Comparison of ENCODE assay signal across 8 cellular contexts in genomic region chr17:68290955-68291835, GRCh38. TPM values are rescaled to one million over a fixed set of nuclear protein-coding genes. Genes with fewer than 3 reads are reported as not detected.
DNase-seq lines count a peak whose midpoint lies in the region; ATAC-seq and TF ChIP-seq lines count a peak whose summit lies in the region.

Gene ARSG (plus strand): TSS chr17:68291495. CDS start chr17:68307494, 15,999 bp downstream.
Gene SLC16A6 (minus strand): TSS chr17:68291127. CDS start chr17:68278320, 12,807 bp downstream.

- H3K4me1 Mint-ChIP-seq in activated T-cell treated with anti-CD3 and anti-CD28 coated beads, Interleukin-2, amount 50 U/mL, for 24 hours (ENCODE audit: low read depth): peaks cover 63% of the 10 kb centered on the region
- peaks cover 37 to 79% (median 64%) of the 10 kb centered on the region in 7 donors for H3K4me1 Mint-ChIP-seq in naive thymus-derived CD4-positive, alpha-beta T cell
- peaks cover 30 to 46% of the 10 kb centered on the region in 2 donors for H3K4me1 Mint-ChIP-seq in stimulated activated naive B cell treated with anti-CD40 and anti-IgM and Interleukin-4, amounts not matched to agents 10 μg/mL and 1 μg/mL and 100 μg/mL, for 72 hours

- CTCF ChIA-PET in naive thymus-derived CD4-positive, alpha-beta T cell (lab: Charles Lee): interaction anchor here (0.9 to 2.6 kb wide), 7 partner anchors 27 to 145 kb away, joined by 3 to 10 read pairs (median 6); no protein-coding TSS in a partner anchor

- H3K4me3 Mint-ChIP-seq in activated T-cell treated with anti-CD3 and anti-CD28 coated beads, Interleukin-2, amount 50 U/mL, for 24 hours: peak within 1 kb of the TSS; percentile 93
- H3K4me3 Mint-ChIP-seq in naive thymus-derived CD4-positive, alpha-beta T cell: peak within 1 kb of the TSS; percentile 89 to 100 (median 97)
- peak within 1 kb of the TSS; percentile 89 to 93 for H3K4me3 Mint-ChIP-seq in stimulated activated naive B cell treated with anti-CD40 and anti-IgM and Interleukin-4, amounts not matched to agents 10 μg/mL and 1 μg/mL and 100 μg/mL, for 72 hours

- peak within 1 kb of the TSS; percentile 82 to 93 (median 90) for H3K27ac ChIP-seq in esophagus squamous epithelium
- H3K27ac ChIP-seq in naive thymus-derived CD4-positive, alpha-beta T cell (ENCODE audit: low read depth, low read length): peak within 1 kb of the TSS; percentile 95

- intact Hi-C loops in esophagus squamous epithelium (cut with DNase I): no loop called here
- intact Hi-C loops in naive thymus-derived CD4-positive, alpha-beta T cell (cut with micrococcal nuclease): loop anchor here (1.0 to 5.0 kb wide), 11 partner anchors 43 to 464 kb away; partner anchors contain the start of genes AMZ2 (in 1 of the 2), BPTF (in 1 of the 2), KPNA2 (in 1 of the 2) and PRKAR1A (in 1 of the 2)

- H3K4me1 ChIP-seq in esophagus squamous epithelium: peaks cover 26 to 78% (median 32%) of the 10 kb centered on the region in 3 donors
- peaks cover 46% of the 10 kb centered on the region in 2 donors for H3K4me1 ChIP-seq in naive thymus-derived CD4-positive, alpha-beta T cell (ENCODE audit: control insufficient read depth in 2 of 2, insufficient read depth in 2 of 2, low read length in 2 of 2)

- TF ChIP-seq CTCF in esophagus squamous epithelium (IDR thresholded peaks at IDR 0.05): no peak

- no peaks in the 10 kb centered on the region for H3K27me3 Mint-ChIP-seq in activated T-cell treated with anti-CD3 and anti-CD28 coated beads, Interleukin-2, amount 50 U/mL, for 24 hours
- H3K27me3 Mint-ChIP-seq in naive thymus-derived CD4-positive, alpha-beta T cell: peaks cover 0 to 13% (median 0%) of the 10 kb centered on the region in 5 donors
- no peaks in the 10 kb centered on the region for H3K27me3 Mint-ChIP-seq in stimulated activated naive B cell treated with anti-CD40 and anti-IgM and Interleukin-4, amounts not matched to agents 10 μg/mL and 1 μg/mL and 100 μg/mL, for 72 hours

- H3K9me3 Mint-ChIP-seq in activated T-cell treated with anti-CD3 and anti-CD28 coated beads, Interleukin-2, amount 50 U/mL, for 24 hours: no peaks in the 10 kb centered on the region
- H3K9me3 Mint-ChIP-seq in naive thymus-derived CD4-positive, alpha-beta T cell: peaks cover 0 to 3% (median 0%) of the 10 kb centered on the region in 11 donors
- no peaks in the 10 kb centered on the region for H3K9me3 Mint-ChIP-seq in stimulated activated naive B cell treated with anti-CD40 and anti-IgM and Interleukin-4, amounts not matched to agents 10 μg/mL and 1 μg/mL and 100 μg/mL, for 72 hours

- no peaks in the 10 kb centered on the region for H3K9me3 ChIP-seq in esophagus squamous epithelium
- no peaks in the 10 kb centered on the region for H3K9me3 ChIP-seq in naive thymus-derived CD4-positive, alpha-beta T cell (ENCODE audit: control insufficient read depth in 2 of 3, low read length in 3 of 3)

- H3K27ac Mint-ChIP-seq in activated T-cell treated with anti-CD3 and anti-CD28 coated beads, Interleukin-2, amount 50 U/mL, for 24 hours: peak within 1 kb of the TSS; percentile 93
- H3K27ac Mint-ChIP-seq in naive thymus-derived CD4-positive, alpha-beta T cell: peak within 1 kb of the TSS; percentile 92 to 100 (median 98)
- H3K27ac Mint-ChIP-seq in stimulated activated naive B cell treated with anti-CD40 and anti-IgM and Interleukin-4, amounts not matched to agents 10 μg/mL and 1 μg/mL and 100 μg/mL, for 72 hours: peak within 1 kb of the TSS; percentile 97

- TF ChIP-seq POLR2A in esophagus squamous epithelium (IDR thresholded peaks at IDR 0.05): peak in 1 of 4 donors; percentile 22

- H3K27me3 ChIP-seq in esophagus squamous epithelium: peaks cover 0 to 26% (median 0%) of the 10 kb centered on the region in 4 donors
- H3K27me3 ChIP-seq in naive thymus-derived CD4-positive, alpha-beta T cell (ENCODE audit: control insufficient read depth in 2 of 2, insufficient read depth in 2 of 2, low read length in 2 of 2): no peaks in the 10 kb centered on the region

- H3K36me3 ChIP-seq in esophagus squamous epithelium: no peaks in the 10 kb centered on the region
- H3K36me3 ChIP-seq in naive thymus-derived CD4-positive, alpha-beta T cell (ENCODE audit: control insufficient read depth in 2 of 3, insufficient read depth in 3 of 3, low read length in 3 of 3): no peaks in the 10 kb centered on the region

- peak; percentile 43 for ATAC-seq in GM19438 (IDR thresholded peaks at IDR 0.05; ENCODE audit: low read depth, unreplicated experiment)
- peak; percentile 33 for ATAC-seq in HG03558 (IDR thresholded peaks at IDR 0.05; ENCODE audit: extremely low read depth, unreplicated experiment)
- peak; percentile 73 for ATAC-seq in naive thymus-derived CD4-positive, alpha-beta T cell
- ATAC-seq in stimulated activated naive B cell treated with anti-CD40 and anti-IgM and Interleukin-4, amounts not matched to agents 10 μg/mL and 1 μg/mL and 100 μg/mL, for 72 hours (replicated peaks): peak; percentile 61

- H3K36me3 Mint-ChIP-seq in activated T-cell treated with anti-CD3 and anti-CD28 coated beads, Interleukin-2, amount 50 U/mL, for 24 hours (ENCODE audit: low read depth): peaks cover 17% of the 10 kb centered on the region
- peaks cover 0 to 15% (median 0%) of the 10 kb centered on the region in 5 donors for H3K36me3 Mint-ChIP-seq in naive thymus-derived CD4-positive, alpha-beta T cell
- H3K36me3 Mint-ChIP-seq in stimulated activated naive B cell treated with anti-CD40 and anti-IgM and Interleukin-4, amounts not matched to agents 10 μg/mL and 1 μg/mL and 100 μg/mL, for 72 hours: peaks cover 0 to 2% of the 10 kb centered on the region in 2 donors

- peak; percentile 94 for DNase-seq in CD1c-positive myeloid dendritic cell (ENCODE audit: extremely low spot score)
- peak; percentile 59 for DNase-seq in NOMO-1 treated with DMSO at 0.1 percent for 48 hours (lab: John Stamatoyannopoulos, UW; ENCODE audit: unreplicated experiment)
- peak; percentile 90 for DNase-seq in activated T-cell treated with anti-CD3 and anti-CD28 coated beads, Interleukin-2, amount 50 U/mL, for 24 hours
- no peak for DNase-seq in esophagus squamous epithelium (lab: John Stamatoyannopoulos, UW)
- DNase-seq in naive thymus-derived CD4-positive, alpha-beta T cell: peak; percentile 79 to 92 (median 89)
- DNase-seq in stimulated activated naive B cell treated with anti-CD40 and anti-IgM and Interleukin-4, amounts not matched to agents 10 μg/mL and 1 μg/mL and 100 μg/mL, for 72 hours: peak; percentile 74

- peak within 1 kb of the TSS; percentile 68 to 90 (median 87) for H3K4me3 ChIP-seq in esophagus squamous epithelium
- peak within 1 kb of the TSS; percentile 92 for H3K4me3 ChIP-seq in naive thymus-derived CD4-positive, alpha-beta T cell (ENCODE audit: low read length)

- POLR2A ChIA-PET in naive thymus-derived CD4-positive, alpha-beta T cell (lab: Charles Lee): interaction anchor here (0.6 to 6.7 kb wide), 47 partner anchors 10 to 849 kb away, joined by 3 to 84 read pairs (median 6); partner anchors contain the start of genes AMZ2, PRKAR1A and WIPI1

- 1% methylated on average over 7 to 14 of the region's 96 CpGs for WGBS in esophagus squamous epithelium, 2 donors

RNA-seq across cellular contexts. Expression of gene ARSG, which starts in this region (rescaled TPM):
- total RNA-seq in esophagus squamous epithelium: 1 to 10 TPM; 6.1 to 8.9 (median 7.0) TPM
- total RNA-seq in naive thymus-derived CD4-positive, alpha-beta T cell: 10 to 100 TPM in 4 of 5 experiments, 1 to 10 TPM in 1; 7.3 to 20.0 (median 13.2) TPM
- 1 to 10 TPM; 7.9 to 8.5 TPM for polyA plus RNA-seq in naive thymus-derived CD4-positive, alpha-beta T cell

RNA-seq across cellular contexts. Expression of gene SLC16A6, which starts in this region (rescaled TPM):
- 10 to 100 TPM in 3 of 4 donors, 1 to 10 TPM in 1; 9.2 to 20.9 (median 17.8) TPM for total RNA-seq in esophagus squamous epithelium
- total RNA-seq in naive thymus-derived CD4-positive, alpha-beta T cell: 10 to 100 TPM in 1 of 5 experiments, 1 to 10 TPM in 4; 4.0 to 12.5 (median 6.8) TPM
- polyA plus RNA-seq in naive thymus-derived CD4-positive, alpha-beta T cell: 1 to 10 TPM in 1 of 2 donors, under 1 TPM in 1; 0.74 to 1.1 TPM
